In genomic region chr1:24925963-24926362, GRCh38 we compare ENCODE assay signal across 15 cellular contexts. TPM values are rescaled to one million over a fixed set of nuclear protein-coding genes. Genes with fewer than 3 reads are reported as not detected.
DNase-seq lines count a peak whose midpoint lies in the region; ATAC-seq and TF ChIP-seq lines count a peak whose summit lies in the region.
"Had no signal": no experiment of that assay in that cellular context is flagged by ENCODE, and none has a peak within 500 bp of the region (broad histone marks: within the 10 kb centered on the region; RNA-seq: fewer than 3 reads in every experiment).

No MANE protein-coding gene starts in this region.

- peaks cover 6 to 51% of the 10 kb centered on the region in 2 donors for H3K27me3 ChIP-seq in breast epithelium
- H3K27me3 ChIP-seq in mammary epithelial cell (ENCODE audit: insufficient read depth, low read length): peaks cover 21% of the 10 kb centered on the region
- H3K27me3 ChIP-seq in fibroblast of lung (ENCODE audit: control insufficient read depth, insufficient read depth, low read length): peaks cover 35% of the 10 kb centered on the region
- H3K27me3 ChIP-seq in vagina: peaks cover 22% of the 10 kb centered on the region

- H3K27ac ChIP-seq in breast epithelium (peak overlapping the region; percentile 43 to 55), mammary epithelial cell (ENCODE audit: insufficient read depth, low read depth, low read length) (no peak overlapping the region), fibroblast of lung (ENCODE audit: insufficient read depth, low read length) (no peak overlapping the region), vagina (peak overlapping the region; percentile 13)

- H3K27me3 Mint-ChIP-seq in T-helper 17 cell: no peaks in the 10 kb centered on the region

- 84% methylated on average over 7 of the region's 10 CpGs for WGBS in mammary epithelial cell (ENCODE audit: low coverage, missing lambda C conversion rate)

- H3K4me2 ChIP-seq in mammary epithelial cell (ENCODE audit: insufficient read depth, low read depth, low read length) (no peak overlapping the region), fibroblast of lung (ENCODE audit: extremely low read depth, insufficient read depth, low read length) (peak overlapping the region; percentile 70)

- H3K79me2 ChIP-seq in mammary epithelial cell (ENCODE audit: insufficient read depth, low read length): no peaks in the 10 kb centered on the region
- no peaks in the 10 kb centered on the region for H3K79me2 ChIP-seq in fibroblast of lung (ENCODE audit: control insufficient read depth, insufficient read depth, low read length)

- H3K36me3 ChIP-seq in breast epithelium (no peaks in the 10 kb centered on the region), mammary epithelial cell (ENCODE audit: insufficient read depth, low read length) (no peaks in the 10 kb centered on the region), fibroblast of lung (ENCODE audit: control insufficient read depth, insufficient read depth, low read length) (no peaks in the 10 kb centered on the region), vagina (no peaks in the 10 kb centered on the region)

- H3K9ac ChIP-seq in mammary epithelial cell (ENCODE audit: insufficient read depth, low read length) (no peak overlapping the region), fibroblast of lung (ENCODE audit: insufficient read depth, low read length) (no peak overlapping the region)

- no peak for TF ChIP-seq CTCF in breast epithelium (IDR thresholded peaks at IDR 0.05)
- no peak for TF ChIP-seq CTCF in mammary epithelial cell (conservative IDR thresholded peaks at IDR 0.05 in 1 of 2, IDR thresholded peaks at IDR 0.05 in 1 of 2; ENCODE audit: extremely low read depth in 1 of 2, insufficient read depth in 1 of 2, low read depth in 1 of 2, low read length in 2 of 2)
- no peak for TF ChIP-seq CTCF in fibroblast of lung (conservative IDR thresholded peaks at IDR 0.05 in 1 of 2, IDR thresholded peaks at IDR 0.05 in 1 of 2; ENCODE audit: low read depth in 1 of 2, low read length in 2 of 2)
- TF ChIP-seq CTCF in vagina (IDR thresholded peaks at IDR 0.05): no peak

- H3K9me3 ChIP-seq in breast epithelium (no peaks in the 10 kb centered on the region), mammary epithelial cell (replicated peaks; ENCODE audit: insufficient read depth, low read length) (no peaks in the 10 kb centered on the region), T-helper 17 cell (ENCODE audit: control insufficient read depth, low read length, poor library complexity, severe bottlenecking) (no peaks in the 10 kb centered on the region), fibroblast of lung (ENCODE audit: control insufficient read depth, insufficient read depth, low read depth, low read length) (no peaks in the 10 kb centered on the region), vagina (no peaks in the 10 kb centered on the region)

- H4K20me1 ChIP-seq in mammary epithelial cell (ENCODE audit: insufficient read depth, low read length) (no peaks in the 10 kb centered on the region), fibroblast of lung (ENCODE audit: control insufficient read depth, extremely low read depth, insufficient read depth, low read length) (no peaks in the 10 kb centered on the region)

- in situ Hi-C loops in mammary epithelial cell (cut with MboI; ENCODE audit: low sequenced_read_pairs in 2 of 2) (loop anchor here in 1 of 2 donors (25.0 kb wide), 1 partner anchor 286 kb away; no protein-coding TSS in a partner anchor), KBM-7 (cut with MboI; ENCODE audit: low pct_unique_long_range_greater_than_20kb, low sequenced_read_pairs) (no loop called here)

- no peak for ATAC-seq in T-helper 17 cell

- H2AFZ ChIP-seq in mammary epithelial cell (ENCODE audit: low read depth, low read length) (no peak overlapping the region), fibroblast of lung (ENCODE audit: low read length) (no peak overlapping the region)

- H3K4me1 ChIP-seq in breast epithelium (no peaks in the 10 kb centered on the region), mammary epithelial cell (ENCODE audit: insufficient read depth, low read length) (peaks cover 6% of the 10 kb centered on the region), fibroblast of lung (ENCODE audit: control insufficient read depth, extremely low read depth, insufficient read depth, low read length) (peaks cover 2% of the 10 kb centered on the region), vagina (peaks cover 26% of the 10 kb centered on the region)

- intact Hi-C loops in breast epithelium (cut with DNase I; ENCODE audit: low total_unique reads) (no loop called here), mammary epithelial cell (cut with micrococcal nuclease) (loop anchor here (5.0 kb wide), 1 partner anchor 79 kb away; no protein-coding TSS in a partner anchor), vagina (cut with DNase I) (no loop called here)

- H3K4me1 Mint-ChIP-seq in T-helper 17 cell: peaks cover 49% of the 10 kb centered on the region

- peak overlapping the region in 1 of 3 donors; percentile 18 for H3K4me3 ChIP-seq in breast epithelium
- no peak overlapping the region for H3K4me3 ChIP-seq in mammary epithelial cell (replicated peaks in 1 of 3; ENCODE audit: insufficient read depth in 1 of 3, low read depth in 2 of 3, low read length in 3 of 3)
- no peak overlapping the region for H3K4me3 ChIP-seq in fibroblast of lung (replicated peaks in 1 of 4; ENCODE audit: control extremely low read depth in 1 of 4, insufficient read depth in 1 of 4, low read depth in 3 of 4, low read length in 4 of 4)
- no peak overlapping the region for H3K4me3 ChIP-seq in vagina

- peaks cover 7% of the 10 kb centered on the region for H3K36me3 Mint-ChIP-seq in T-helper 17 cell (ENCODE audit: low read depth)

- DNase-seq in breast epithelium (ENCODE audit: low spot score in 2 of 2): no peak
- DNase-seq in mammary epithelial cell: no peak
- no peak for DNase-seq in T-helper 17 cell
- no peak for DNase-seq in fibroblast of lung (ENCODE audit: low read depth in 2 of 2)
- no peak for DNase-seq in vagina (ENCODE audit: extremely low spot score in 2 of 2)
- DNase-seq in KBM-7: no peak
- DNase-seq in OCI-M2 (lab: John Stamatoyannopoulos, UW; ENCODE audit: unreplicated experiment): no peak
- no peak for DNase-seq in kidney tubule cell (ENCODE audit: low spot score)
- DNase-seq: activated gamma-delta T cell treated with Interleukin-2 at 50 U/mL for 16 hours; KG1; midbrain; NCI-H2029; NCI-H774; SIG-M5; stimulated activated CD4-positive, alpha-beta T cell treated with anti-CD3 and anti-CD28 coated beads, Interleukin-4, amount 100 ng/mL, for 1 hour had no signal

- TF ChIP-seq POLR2A in breast epithelium (IDR thresholded peaks at IDR 0.05): no peak
- no peak for TF ChIP-seq POLR2A in vagina (IDR thresholded peaks at IDR 0.05)

- BruUV-seq in mammary epithelial cell (replicated peaks; lab: Mats Ljungman, UMichigan): no TSS peak

- CTCF ChIA-PET in mammary epithelial cell (lab: Charles Lee; ENCODE audit: low non-redundant PET): no interaction called here

- H3K27ac Mint-ChIP-seq in T-helper 17 cell: peak overlapping the region; percentile 100

- dilution Hi-C loops in mammary epithelial cell (cut with HindIII; ENCODE audit: low sequenced_read_pairs): loop anchor here (10.0 to 25.0 kb wide), 2 partner anchors 59 to 286 kb away; no protein-coding TSS in a partner anchor

- peak overlapping the region; percentile 96 for H3K4me3 Mint-ChIP-seq in T-helper 17 cell

RNA-seq across cellular contexts. Expression of gene RUNX3, which starts 4.1 kb away (rescaled TPM):
- total RNA-seq in breast epithelium: 1 to 10 TPM; 1.9 to 9.1 (median 5.6) TPM
- 1 to 10 TPM in 1 of 2 donors, under 1 TPM in 1; 0.42 to 2.8 TPM for total RNA-seq in mammary epithelial cell
- 0.59 TPM for polyA plus RNA-seq in mammary epithelial cell
- 2.0 TPM for polyA minus RNA-seq in mammary epithelial cell
- total RNA-seq in T-helper 17 cell: 100 to 1,000 TPM; 186 to 243 TPM
- total RNA-seq in fibroblast of lung: 0.26 and 0.66 TPM in 2 replicates
- 0.48 and 1.8 TPM in 2 replicates for polyA plus RNA-seq in fibroblast of lung
- 1.9 and 4.9 TPM in 2 replicates for polyA plus RNA-seq in fibroblast of lung (2012)
- 0.51 and 8.1 TPM in 2 replicates for polyA minus RNA-seq in fibroblast of lung (ENCODE audit: low replicate concordance)
- 4.2 TPM for total RNA-seq in vagina

Comparison
In these comparisons a context has a peak if more than half of its experiments do, and no peak if none do; other contexts are left out.
1. H3K27ac ChIP-seq: peak in breast epithelium (2 of 2) and vagina (single experiment); none in mammary epithelial cell (single experiment) and fibroblast of lung (single experiment).
2. RNA of gene RUNX3, which starts 4.1 kb away (total RNA-seq): 186 to 243 TPM in T-helper 17 cell; 1.9 to 9.1 TPM in breast epithelium, 4.2 TPM in vagina (single experiment), 0.42 to 2.8 TPM in mammary epithelial cell and 0.26 to 0.66 TPM in fibroblast of lung; every median in the first group is over 10 times any median in the second.